In the genomic region with DNA sequence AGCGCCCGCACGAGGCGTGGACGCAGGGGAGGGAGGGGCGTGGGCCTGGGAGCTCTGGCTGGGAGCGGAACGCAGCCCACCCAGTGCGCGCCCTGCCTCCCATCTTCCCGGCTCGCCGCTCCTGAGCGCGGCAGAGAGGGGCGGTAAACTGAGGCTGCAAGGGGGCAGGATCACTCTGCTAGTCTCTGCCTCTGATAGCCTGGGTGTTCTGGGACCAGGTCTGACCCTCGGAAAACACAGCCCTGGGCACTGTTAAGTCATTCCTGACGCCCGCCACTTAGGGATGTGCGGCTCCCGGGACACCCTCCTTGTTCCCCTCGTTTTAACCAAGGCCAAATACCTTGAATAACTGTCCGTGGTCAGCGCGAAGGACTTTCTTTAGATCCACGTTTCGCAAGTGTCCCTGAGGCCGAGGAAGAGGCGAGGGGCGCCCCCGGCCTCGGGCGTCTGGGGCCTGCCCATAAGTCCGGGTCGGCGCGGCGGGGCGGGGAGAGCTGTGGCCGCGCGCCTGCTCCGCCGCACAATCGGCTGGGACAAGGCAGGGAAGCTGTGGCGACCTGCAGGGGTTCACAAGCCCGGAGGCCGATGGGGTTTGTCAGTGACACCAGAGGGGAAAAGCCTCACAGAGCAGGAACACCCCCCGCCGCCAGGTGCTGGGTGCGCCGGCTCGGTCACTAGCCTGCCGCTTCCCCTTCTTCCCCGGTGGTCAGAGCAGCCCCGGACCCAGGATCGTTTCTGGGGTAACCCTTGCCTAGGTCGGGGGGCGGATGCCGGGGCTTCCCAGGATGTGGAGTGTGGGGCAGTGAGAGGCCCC, we compare ENCODE assay signal across 9 cellular contexts. TPM values are rescaled to one million over a fixed set of nuclear protein-coding genes. Genes with fewer than 3 reads are reported as not detected.
DNase-seq lines count a peak whose midpoint lies in the region; ATAC-seq, FAIRE-seq and TF ChIP-seq lines count a peak whose summit lies in the region.
"Had no signal": no experiment of that assay in that cellular context is flagged by ENCODE, and none has a peak within 500 bp of the region (broad histone marks: within the 10 kb centered on the region; RNA-seq: fewer than 3 reads in every experiment).

No MANE protein-coding gene starts in this region.

- no peaks in the 10 kb centered on the region for H3K79me2 ChIP-seq in keratinocyte (ENCODE audit: control insufficient read depth, insufficient read depth, low read length)

- H3K9me1 ChIP-seq in keratinocyte (ENCODE audit: control insufficient read depth, extremely low read depth, insufficient read depth, low read length), result peaks cover 3% of the 10 kb centered on the region

- no peak overlapping the region for H3K27ac Mint-ChIP-seq in activated T-helper 17 cell treated with anti-CD3 and anti-CD28 coated beads, Interleukin-2, amount 50 U/mL, for 72 hours

- dilution Hi-C loops in keratinocyte (cut with MboI; ENCODE audit: extremely low pct_ligation_motif_present, low sequenced_read_pairs), result no loop called here

- ATAC-seq in activated T-helper 17 cell treated with anti-CD3 and anti-CD28 coated beads, Interleukin-2, amount 50 U/mL, for 72 hours (replicated peaks), result no peak

- H4K20me1 ChIP-seq in keratinocyte (ENCODE audit: control insufficient read depth, extremely low read depth, insufficient read depth, low read length), result no peaks in the 10 kb centered on the region

- H3K4me1 ChIP-seq in keratinocyte (ENCODE audit: control insufficient read depth, extremely low read depth, insufficient read depth, low read length), result peaks cover 26% of the 10 kb centered on the region

- no peaks in the 10 kb centered on the region for H3K9me3 Mint-ChIP-seq in activated T-helper 17 cell treated with anti-CD3 and anti-CD28 coated beads, Interleukin-2, amount 50 U/mL, for 72 hours

- TF ChIP-seq CTCF in HFF-Myc (IDR thresholded peaks at IDR 0.05; ENCODE audit: low read depth, low read length, missing control alignments) (no peak), keratinocyte (optimal IDR thresholded peaks at IDR 0.05 in 1 of 3, IDR thresholded peaks at IDR 0.05 in 1 of 3, conservative IDR thresholded peaks at IDR 0.05 in 1 of 3; ENCODE audit: extremely low read depth in 1 of 3, insufficient read depth in 2 of 3, low read length in 3 of 3) (no peak)

- peak overlapping the region; percentile 34 for H3K4me3 ChIP-seq in HFF-Myc (replicated peaks; ENCODE audit: low read depth, low read length)
- peak overlapping the region in 2 of 3 experiments; percentile 3 to 53 for H3K4me3 ChIP-seq in keratinocyte (ENCODE audit: control insufficient read depth in 2 of 3, extremely low read depth in 1 of 3, insufficient read depth in 2 of 3, low read depth in 1 of 3, low read length in 3 of 3)

- H3K9me3 ChIP-seq in keratinocyte (ENCODE audit: control insufficient read depth, low read depth, low read length), result no peaks in the 10 kb centered on the region

- no peak for FAIRE-seq in keratinocyte (lab: Jason Lieb, UNC)
- FAIRE-seq: frontal cortex had no signal

- H2AFZ ChIP-seq in keratinocyte (ENCODE audit: control insufficient read depth, low read length), result no peak overlapping the region

- peaks cover 20% of the 10 kb centered on the region for H3K4me1 Mint-ChIP-seq in activated T-helper 17 cell treated with anti-CD3 and anti-CD28 coated beads, Interleukin-2, amount 50 U/mL, for 72 hours

- DNase-seq in HFF-Myc (ENCODE audit: extremely low read depth, low read depth) (no peak), keratinocyte (ENCODE audit: low read depth, low spot score) (no peak), pons (ENCODE audit: low spot score) (no peak), NCI-H2081 treated with DMSO at 0.1 percent for 48 hours (lab: John Stamatoyannopoulos, UW) (no peak), NCI-H1436 treated with DMSO at 0.1 percent for 48 hours (lab: John Stamatoyannopoulos, UW) (no peak)
- DNase-seq in stimulated activated naive CD4-positive, alpha-beta T cell treated with Interleukin-2 at 50 U/mL for 16 hours (lab: John Stamatoyannopoulos, UW), result peak; percentile 22
- DNase-seq: T1000 had no signal

- peaks cover 52% of the 10 kb centered on the region for H3K27me3 ChIP-seq in keratinocyte (ENCODE audit: control insufficient read depth, extremely low read depth, insufficient read depth, low read length)

- H3K36me3 Mint-ChIP-seq in activated T-helper 17 cell treated with anti-CD3 and anti-CD28 coated beads, Interleukin-2, amount 50 U/mL, for 72 hours (ENCODE audit: low read depth), result no peaks in the 10 kb centered on the region

- peak overlapping the region; percentile 68 for H3K4me2 ChIP-seq in keratinocyte (ENCODE audit: control insufficient read depth, extremely low read depth, insufficient read depth, low read depth, low read length)

- H3K36me3 ChIP-seq in keratinocyte (ENCODE audit: control insufficient read depth in 2 of 2, extremely low read depth in 1 of 2, insufficient read depth in 2 of 2, low read length in 2 of 2), result no peaks in the 10 kb centered on the region

- peaks cover 11% of the 10 kb centered on the region for H3K27me3 Mint-ChIP-seq in activated T-helper 17 cell treated with anti-CD3 and anti-CD28 coated beads, Interleukin-2, amount 50 U/mL, for 72 hours

- peak overlapping the region; percentile 53 for H3K4me3 Mint-ChIP-seq in activated T-helper 17 cell treated with anti-CD3 and anti-CD28 coated beads, Interleukin-2, amount 50 U/mL, for 72 hours

- no peak overlapping the region for H3K27ac ChIP-seq in keratinocyte (ENCODE audit: control insufficient read depth, insufficient read depth, low read length)

- H3K9ac ChIP-seq in keratinocyte (ENCODE audit: control insufficient read depth, extremely low read depth, insufficient read depth, low read length), result no peak overlapping the region

RNA-seq across cellular contexts. Expression of a gene that starts 1.5 kb away (rescaled TPM):
- total RNA-seq in activated T-helper 17 cell treated with anti-CD3 and anti-CD28 coated beads, Interleukin-2, amount 50 U/mL, for 72 hours, result 1 to 10 TPM; 3.5 to 5.5 TPM
- 0.12 to 0.14 TPM in 2 of 3 replicates, not detected in the other for polyA plus RNA-seq in keratinocyte
- not detected for polyA plus RNA-seq in keratinocyte (2011; ENCODE audit: low read depth)
- polyA plus RNA-seq in keratinocyte (2011; cell fraction: cytosol; rRNA removed), result 0.22 TPM in 1 of 2 replicates, not detected in the other
- 0.15 TPM in 1 of 2 replicates, not detected in the other for polyA plus RNA-seq in keratinocyte (2011; cell fraction: nucleus; rRNA removed)
- 0.11 TPM in 1 of 2 replicates, not detected in the other for polyA plus RNA-seq in keratinocyte (2012; ENCODE audit: low replicate concordance)
- not detected in 3 replicates for polyA minus RNA-seq in keratinocyte
- 3.3 TPM for polyA minus RNA-seq in keratinocyte (2011; cell fraction: cytosol; rRNA and poly(A)+ RNA removed)
- not detected in 2 replicates for polyA minus RNA-seq in keratinocyte (2011; cell fraction: nucleus; rRNA and poly(A)+ RNA removed)

RNA-seq across cellular contexts. Expression of a gene that starts 18.5 kb away (rescaled TPM):
- 1 to 10 TPM; 1.9 to 2.8 TPM for total RNA-seq in activated T-helper 17 cell treated with anti-CD3 and anti-CD28 coated beads, Interleukin-2, amount 50 U/mL, for 72 hours
- not detected in 3 replicates for polyA plus RNA-seq in keratinocyte
- polyA plus RNA-seq in keratinocyte (2011; ENCODE audit: low read depth), result not detected
- not detected in 2 replicates for polyA plus RNA-seq in keratinocyte (2011; cell fraction: cytosol; rRNA removed)
- not detected in 2 replicates for polyA plus RNA-seq in keratinocyte (2011; cell fraction: nucleus; rRNA removed)
- not detected in 2 replicates for polyA plus RNA-seq in keratinocyte (2012; ENCODE audit: low replicate concordance)
- polyA minus RNA-seq in keratinocyte, result not detected in 3 replicates
- polyA minus RNA-seq in keratinocyte (2011; cell fraction: cytosol; rRNA and poly(A)+ RNA removed), result not detected
- polyA minus RNA-seq in keratinocyte (2011; cell fraction: nucleus; rRNA and poly(A)+ RNA removed), result not detected in 2 replicates
- total RNA-seq: frontal cortex had no signal

RNA-seq across cellular contexts. Expression of a gene that starts 48.9 kb away (rescaled TPM):
- total RNA-seq in activated T-helper 17 cell treated with anti-CD3 and anti-CD28 coated beads, Interleukin-2, amount 50 U/mL, for 72 hours, result 10 to 100 TPM; 51.2 to 70.0 TPM
- 5.9 to 12.6 TPM (median 11.6 TPM) in 3 replicates for polyA plus RNA-seq in keratinocyte
- polyA plus RNA-seq in keratinocyte (2011; ENCODE audit: low read depth), result 11.2 TPM
- polyA plus RNA-seq in keratinocyte (2011; cell fraction: cytosol; rRNA removed), result 8.7 and 11.7 TPM in 2 replicates
- polyA plus RNA-seq in keratinocyte (2011; cell fraction: nucleus; rRNA removed), result 32.2 and 36.3 TPM in 2 replicates
- 14.6 and 22.9 TPM in 2 replicates for polyA plus RNA-seq in keratinocyte (2012; ENCODE audit: low replicate concordance)
- 9.3 to 50.7 TPM (median 16.2 TPM) in 3 replicates for polyA minus RNA-seq in keratinocyte
- polyA minus RNA-seq in keratinocyte (2011; cell fraction: cytosol; rRNA and poly(A)+ RNA removed), result 15.2 TPM
- polyA minus RNA-seq in keratinocyte (2011; cell fraction: nucleus; rRNA and poly(A)+ RNA removed), result 20.3 and 28.6 TPM in 2 replicates
